8 cellular contexts compared by ENCODE assay signal in the genomic region with DNA sequence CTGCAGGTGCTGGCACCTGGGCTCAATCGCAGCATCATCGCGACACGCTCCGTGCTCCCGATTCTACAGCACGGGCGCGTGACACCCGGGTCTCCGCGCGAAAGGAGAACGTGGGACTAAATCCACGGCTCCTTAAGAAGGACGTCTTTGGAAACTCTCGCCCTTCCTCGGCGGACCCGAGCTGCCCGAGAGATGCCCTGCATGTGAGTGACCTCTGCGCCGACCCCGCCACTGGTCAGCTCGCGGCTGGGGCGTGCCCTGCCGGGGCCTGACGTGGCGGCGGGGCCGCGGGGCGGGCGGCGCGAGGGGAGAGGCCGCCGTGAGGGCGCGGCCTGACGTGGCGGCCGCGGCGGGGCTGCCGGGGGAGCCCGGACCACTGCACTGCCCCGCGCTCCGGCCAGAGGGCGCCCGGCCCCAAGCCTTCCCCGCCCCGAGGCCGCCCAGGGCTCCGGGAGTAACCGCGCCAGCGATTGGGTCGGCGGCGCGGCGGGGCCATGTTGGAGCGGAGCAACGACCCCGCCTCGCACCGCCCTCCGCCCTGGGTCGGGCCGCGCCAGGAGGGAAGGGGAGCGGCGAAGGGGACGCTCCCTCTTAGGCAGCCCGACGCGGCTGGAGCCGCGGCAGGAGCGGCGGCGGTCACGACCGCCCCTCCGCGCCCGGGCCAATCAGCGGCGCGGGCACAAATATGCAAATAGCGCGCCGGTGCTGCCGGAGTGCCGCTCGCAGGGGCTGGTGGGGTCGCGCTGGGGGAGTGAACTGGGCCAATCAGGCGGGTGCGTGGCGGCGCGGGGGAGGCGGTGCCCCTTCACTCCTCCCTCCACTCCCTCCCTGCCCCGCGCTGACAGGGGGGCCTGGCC.
DNase-seq lines count a peak whose midpoint lies in the region; ATAC-seq, FAIRE-seq and TF ChIP-seq lines count a peak whose summit lies in the region.

No MANE protein-coding gene starts in this region.

- peak overlapping the region; percentile 85 for H3K27ac Mint-ChIP-seq in activated CD4-positive, alpha-beta T cell treated with anti-CD3 and anti-CD28 coated beads, Interleukin-2, amount 10 ng/mL, durations not matched to agents 7 days and 5 days

- peak; percentile 89 for TF ChIP-seq CTCF in C4-2B (conservative IDR thresholded peaks at IDR 0.05)
- peak; percentile 74 for TF ChIP-seq CTCF in HepG2 (CRISPR knock-in tag; IDR thresholded peaks at IDR 0.05)

- H3K9me3 Mint-ChIP-seq in activated CD4-positive, alpha-beta T cell treated with anti-CD3 and anti-CD28 coated beads, Interleukin-2, amount 10 ng/mL, durations not matched to agents 7 days and 5 days: no peaks in the 10 kb centered on the region

- H3K9me3 ChIP-seq in HepG2 (ENCODE audit: low read length): no peaks in the 10 kb centered on the region

- TF ChIP-seq EP300 in HepG2 (IDR thresholded peaks at IDR 0.05; ENCODE audit: low read depth in 2 of 2, low read length in 2 of 2) (peak in 1 of 2 experiments; percentile 29; a peak in 1 of 4 replicates), HepG2 (CRISPR knock-in tag; IDR thresholded peaks at IDR 0.05; ENCODE audit: borderline replicate concordance) (no peak)

- POLR2A ChIA-PET in activated CD4-positive, alpha-beta T cell treated with anti-CD3 and anti-CD28 coated beads, Interleukin-2, amount 10 ng/mL, durations not matched to agents 7 days and 5 days (lab: Charles Lee): no interaction called here
- POLR2A ChIA-PET in HepG2 (lab: Yijun Ruan, JAX): interaction anchor here (1.0 to 1.9 kb wide), 9 partner anchors 9 to 582 kb away, joined by 3 to 35 read pairs (median 3); partner anchors contain the start of genes CHD9 and CHD9NB

- FAIRE-seq in HepG2 (lab: Jason Lieb, UNC): no peak

- H4K20me1 ChIP-seq in HepG2 (ENCODE audit: insufficient read depth, low read length): no peaks in the 10 kb centered on the region

- H3K4me1 ChIP-seq in HepG2 (ENCODE audit: insufficient read depth, low read length): peaks cover 42% of the 10 kb centered on the region

- peaks cover 22% of the 10 kb centered on the region for H3K79me2 ChIP-seq in HepG2 (ENCODE audit: insufficient read depth, low read length)

- H3K27ac ChIP-seq in C4-2B: peak overlapping the region; percentile 84
- H3K27ac ChIP-seq in HepG2 (ENCODE audit: extremely low read length, insufficient read depth, low read length): peak overlapping the region; percentile 96

- H3K36me3 ChIP-seq in HepG2 (replicated peaks in 1 of 2; ENCODE audit: control insufficient read depth in 1 of 2, insufficient read depth in 2 of 2, low read length in 2 of 2): no peaks in the 10 kb centered on the region; a peak in 1 of 5 replicates

- in situ Hi-C loops in HepG2 (cut with HindIII; ENCODE audit: extremely low pct_ligation_motif_present, low pct_unique_long_range_greater_than_20kb): no loop called here

- H3K9ac ChIP-seq in HepG2 (ENCODE audit: insufficient read depth, low read depth, low read length): peak overlapping the region; percentile 89

- peak; percentile 90 to 96 for TF ChIP-seq POLR2A in HepG2 (IDR thresholded peaks at IDR 0.05; ENCODE audit: insufficient read depth in 1 of 2, low read depth in 2 of 2, low read length in 2 of 2)

- DNase-seq in NCI-H526 (lab: John Stamatoyannopoulos, UW) (peak; percentile 82 to 93), dedifferentiated amniotic fluid mesenchymal stem cell (ENCODE audit: extremely low spot score) (peak; percentile 89), HepG2 (ENCODE audit: low spot score) (peak; percentile 91)
- peak; percentile 95 for DNase-seq in activated CD4-positive, alpha-beta T cell treated with anti-CD3 and anti-CD28 coated beads, Interleukin-2, amount 10 ng/mL, durations not matched to agents 7 days and 5 days
- peak; percentile 83 to 84 for DNase-seq in stimulated activated CD4-positive, alpha-beta T cell treated with anti-CD3 and anti-CD28 coated beads, Interleukin-2, amount 100 ng/mL, for 48 hours

- H2AFZ ChIP-seq in HepG2 (ENCODE audit: low read length): no peak overlapping the region

- no TSS peak for BruUV-seq in HepG2 (replicated peaks; lab: Mats Ljungman, UMichigan)

- no peaks in the 10 kb centered on the region for H3K27me3 Mint-ChIP-seq in activated CD4-positive, alpha-beta T cell treated with anti-CD3 and anti-CD28 coated beads, Interleukin-2, amount 10 ng/mL, durations not matched to agents 7 days and 5 days

- intact Hi-C loops in HepG2 (cut with micrococcal nuclease; ENCODE audit: unreplicated experiment): loop anchor here (1.0 to 2.0 kb wide), 4 partner anchors 31 to 152 kb away; no protein-coding TSS in a partner anchor

- H3K36me3 Mint-ChIP-seq in activated CD4-positive, alpha-beta T cell treated with anti-CD3 and anti-CD28 coated beads, Interleukin-2, amount 10 ng/mL, durations not matched to agents 7 days and 5 days (ENCODE audit: low read depth): no peaks in the 10 kb centered on the region

- CTCF ChIA-PET in activated CD4-positive, alpha-beta T cell treated with anti-CD3 and anti-CD28 coated beads, Interleukin-2, amount 10 ng/mL, durations not matched to agents 7 days and 5 days (lab: Charles Lee): interaction anchor here (0.9 to 1.6 kb wide), 5 partner anchors 16 to 392 kb away, joined by 3 to 6 read pairs (median 3); no protein-coding TSS in a partner anchor
- CTCF ChIA-PET in HepG2 (lab: Yijun Ruan, JAX; ENCODE audit: low intra/inter-chr PET ratio, low total read pairs): interaction anchor here (0.7 to 2.1 kb wide), 6 partner anchors 30 to 153 kb away, joined by 3 to 8 read pairs (median 5); partner anchors contain the start of gene CHD9

- no peaks in the 10 kb centered on the region; a peak in 2 of 5 replicates for H3K27me3 ChIP-seq in HepG2 (ENCODE audit: control insufficient read depth in 1 of 2, insufficient read depth in 2 of 2, low read length in 2 of 2)

- peak overlapping the region; percentile 97 for H3K4me2 ChIP-seq in HepG2 (ENCODE audit: low read depth, low read length)

- TF ChIP-seq RAD21 in HepG2 (CRISPR knock-in tag; IDR thresholded peaks at IDR 0.05): peak; percentile 99

- peaks cover 13% of the 10 kb centered on the region for H3K4me1 Mint-ChIP-seq in activated CD4-positive, alpha-beta T cell treated with anti-CD3 and anti-CD28 coated beads, Interleukin-2, amount 10 ng/mL, durations not matched to agents 7 days and 5 days

- ATAC-seq in GM19351 (IDR thresholded peaks at IDR 0.05; ENCODE audit: unreplicated experiment): peak; percentile 78
- ATAC-seq in HG03520 (IDR thresholded peaks at IDR 0.05; ENCODE audit: unreplicated experiment): peak; percentile 83
- peak; percentile 90 for ATAC-seq in HepG2

- peak overlapping the region; percentile 76 for H3K4me3 Mint-ChIP-seq in activated CD4-positive, alpha-beta T cell treated with anti-CD3 and anti-CD28 coated beads, Interleukin-2, amount 10 ng/mL, durations not matched to agents 7 days and 5 days

- peak overlapping the region; percentile 76 to 96 (median 84) for H3K4me3 ChIP-seq in HepG2 (replicated peaks in 1 of 3; ENCODE audit: insufficient read depth in 1 of 3, low read depth in 2 of 3, low read length in 3 of 3)

- 1% methylated on average over 20 of the region's 109 CpGs for WGBS in HepG2 (ENCODE audit: low lambda C conversion rate)

TF ChIP-seq in HepG2, 621 proteins besides CTCF, POLR2A, EP300 and RAD21 (continues in another document):
- TF ChIP-seq NFKB2 (CRISPR knock-in tag; IDR thresholded peaks at IDR 0.05; ENCODE audit: borderline replicate concordance): peak; percentile 89; the same call in 1 of the 2 replicates
- TF ChIP-seq ERF (CRISPR knock-in tag; IDR thresholded peaks at IDR 0.05): peak; percentile 30; the same call in 1 of the 2 replicates
- 0 out of 2 replicates have a peak, but pooled peaks have one; percentile 28 for TF ChIP-seq KLF9 (CRISPR knock-in tag; IDR thresholded peaks at IDR 0.05; ENCODE audit: low read depth)
- TF ChIP-seq CCDC6 (CRISPR knock-in tag; IDR thresholded peaks at IDR 0.05): 0 out of 2 replicates have a peak, but pooled peaks have one; percentile 11
- TF ChIP-seq SRSF1 (optimal IDR thresholded peaks at IDR 0.05; ENCODE audit: low read depth, low read length): peak; percentile 91
- peak; percentile 64 for TF ChIP-seq HDAC2 (CRISPR knock-in tag; IDR thresholded peaks at IDR 0.05)
- peak; percentile 67; the same call in 1 of the 2 replicates for TF ChIP-seq REPIN1 (CRISPR knock-in tag; IDR thresholded peaks at IDR 0.05; ENCODE audit: borderline replicate concordance, low read depth)
- no peak for TF ChIP-seq ZNF292 (CRISPR knock-in tag; IDR thresholded peaks at IDR 0.05; ENCODE audit: borderline replicate concordance, low read depth)
- TF ChIP-seq NCOA5 (CRISPR knock-in tag; IDR thresholded peaks at IDR 0.05): no peak
- no peak for TF ChIP-seq U2AF2 (IDR thresholded peaks at IDR 0.05; ENCODE audit: low read depth, low read length)
- TF ChIP-seq, protein P1, sequence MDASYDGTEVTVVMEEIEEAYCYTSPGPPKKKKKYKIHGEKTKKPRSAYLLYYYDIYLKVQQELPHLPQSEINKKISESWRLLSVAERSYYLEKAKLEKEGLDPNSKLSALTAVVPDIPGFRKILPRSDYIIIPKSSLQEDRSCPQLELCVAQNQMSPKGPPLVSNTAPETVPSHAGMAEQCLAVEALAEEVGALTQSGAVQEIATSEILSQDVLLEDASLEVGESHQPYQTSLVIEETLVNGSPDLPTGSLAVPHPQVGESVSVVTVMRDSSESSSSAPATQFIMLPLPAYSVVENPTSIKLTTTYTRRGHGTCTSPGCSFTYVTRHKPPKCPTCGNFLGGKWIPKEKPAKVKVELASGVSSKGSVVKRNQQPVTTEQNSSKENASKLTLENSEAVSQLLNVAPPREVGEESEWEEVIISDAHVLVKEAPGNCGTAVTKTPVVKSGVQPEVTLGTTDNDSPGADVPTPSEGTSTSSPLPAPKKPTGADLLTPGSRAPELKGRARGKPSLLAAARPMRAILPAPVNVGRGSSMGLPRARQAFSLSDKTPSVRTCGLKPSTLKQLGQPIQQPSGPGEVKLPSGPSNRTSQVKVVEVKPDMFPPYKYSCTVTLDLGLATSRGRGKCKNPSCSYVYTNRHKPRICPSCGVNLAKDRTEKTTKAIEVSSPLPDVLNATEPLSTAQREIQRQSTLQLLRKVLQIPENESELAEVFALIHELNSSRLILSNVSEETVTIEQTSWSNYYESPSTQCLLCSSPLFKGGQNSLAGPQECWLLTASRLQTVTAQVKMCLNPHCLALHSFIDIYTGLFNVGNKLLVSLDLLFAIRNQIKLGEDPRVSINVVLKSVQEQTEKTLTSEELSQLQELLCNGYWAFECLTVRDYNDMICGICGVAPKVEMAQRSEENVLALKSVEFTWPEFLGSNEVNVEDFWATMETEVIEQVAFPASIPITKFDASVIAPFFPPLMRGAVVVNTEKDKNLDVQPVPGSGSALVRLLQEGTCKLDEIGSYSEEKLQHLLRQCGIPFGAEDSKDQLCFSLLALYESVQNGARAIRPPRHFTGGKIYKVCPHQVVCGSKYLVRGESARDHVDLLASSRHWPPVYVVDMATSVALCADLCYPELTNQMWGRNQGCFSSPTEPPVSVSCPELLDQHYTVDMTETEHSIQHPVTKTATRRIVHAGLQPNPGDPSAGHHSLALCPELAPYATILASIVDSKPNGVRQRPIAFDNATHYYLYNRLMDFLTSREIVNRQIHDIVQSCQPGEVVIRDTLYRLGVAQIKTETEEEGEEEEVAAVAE (CRISPR knock-in tag; IDR thresholded peaks at IDR 0.05; ENCODE audit: borderline replicate concordance): peak; percentile 97

Comparison
In these comparisons a context has a peak if more than half of its experiments do, and no peak if none do; other contexts are left out.
1. Peak in every context shown above with its lines: DNase-seq, ATAC-seq, H3K4me3 ChIP-seq and H3K27ac ChIP-seq.